In genomic region chr12:67697443-67697842, GRCh38 we compare ENCODE assay signal across 19 cellular contexts. TPM values are rescaled to one million over a fixed set of nuclear protein-coding genes. Genes with fewer than 3 reads are reported as not detected.
DNase-seq lines count a peak whose midpoint lies in the region; ATAC-seq, FAIRE-seq and TF ChIP-seq lines count a peak whose summit lies in the region.
"Had no signal": no experiment of that assay in that cellular context is flagged by ENCODE, and none has a peak within 500 bp of the region (broad histone marks: within the 10 kb centered on the region; RNA-seq: fewer than 3 reads in every experiment).

No MANE protein-coding gene starts in this region.

- peaks cover 3% of the 10 kb centered on the region for H3K36me3 Mint-ChIP-seq in activated naive CD4-positive, alpha-beta T cell treated with anti-CD3 and anti-CD28 coated beads, Interleukin-2, amount 10 ng/mL, durations not matched to agents 7 days and 5 days

- no peak overlapping the region for H2BK12ac ChIP-seq in neuronal stem cell (ENCODE audit: low read length)

- H3K4me2 ChIP-seq in OCI-LY7 (ENCODE audit: low read length) (peak overlapping the region; percentile 82), GM12878 (ENCODE audit: control insufficient read depth, insufficient read depth) (peak overlapping the region; percentile 14; the same call in 1 of the 2 replicates), neuronal stem cell (ENCODE audit: insufficient read depth, low read length, poor library complexity, severe bottlenecking) (no peak overlapping the region)

- H3K79me1 ChIP-seq in neuronal stem cell (ENCODE audit: low read depth, low read length) = no peaks in the 10 kb centered on the region

- H3K27ac Mint-ChIP-seq in activated naive CD4-positive, alpha-beta T cell treated with anti-CD3 and anti-CD28 coated beads, Interleukin-2, amount 10 ng/mL, durations not matched to agents 7 days and 5 days = peak overlapping the region; percentile 87
- H3K27ac Mint-ChIP-seq: activated CD4-positive, alpha-beta memory T cell treated with anti-CD3 and anti-CD28 coated beads, Interleukin-2, amount 10 ng/mL, durations not matched to agents 7 days and 5 days had no signal

- 63% methylated on average over 2 of the region's 2 CpGs for WGBS in GM12878 (ENCODE audit: insufficient coverage, insufficient replicate concordance, low lambda C conversion rate, missing lambda C conversion rate)
- no CpG with 5 or more reads among the region's 2 CpGs for WGBS in neuronal stem cell (ENCODE audit: extremely low coverage in 2 of 2, insufficient read length in 2 of 2, insufficient replicate concordance in 1 of 2), 2 donors

- H2AFZ ChIP-seq in OCI-LY7 (ENCODE audit: low read length) (no peak overlapping the region; the same call in 1 of the 2 replicates), GM12878 (ENCODE audit: control insufficient read depth, low read depth, low read length) (no peak overlapping the region), neuronal stem cell (ENCODE audit: low read length) (peak overlapping the region; percentile 68)

- H3K4me3 Mint-ChIP-seq in activated naive CD4-positive, alpha-beta T cell treated with anti-CD3 and anti-CD28 coated beads, Interleukin-2, amount 10 ng/mL, durations not matched to agents 7 days and 5 days = peak overlapping the region; percentile 24

- TF ChIP-seq EP300 in GM12878 (IDR thresholded peaks at IDR 0.05; ENCODE audit: borderline replicate concordance in 1 of 2, control insufficient read depth in 1 of 2, low read depth in 2 of 2, low read length in 2 of 2) = no peak

- no peak overlapping the region for H2BK15ac ChIP-seq in neuronal stem cell (ENCODE audit: low read length)

- H3K27me3 ChIP-seq in GM12878 (replicated peaks in 1 of 2; ENCODE audit: control insufficient read depth in 2 of 2, insufficient read depth in 2 of 2, low read length in 1 of 2) (peaks cover 0 to 1% of the 10 kb centered on the region in 2 experiments; a peak in 1 of 4 replicates), neuronal stem cell (ENCODE audit: control insufficient read depth in 3 of 3, insufficient read depth in 3 of 3, low read depth in 1 of 3, low read length in 3 of 3) (no peaks in the 10 kb centered on the region), BE2C (no peaks in the 10 kb centered on the region)
- H3K27me3 ChIP-seq: heart left ventricle had no signal

- RAD21 ChIA-PET in GM12878 (lab: Charles Lee; ENCODE audit: unreplicated experiment) = no interaction called here

- no peak overlapping the region for H2AK5ac ChIP-seq in neuronal stem cell (ENCODE audit: low read depth, low read length)

- H3K9me2 ChIP-seq in OCI-LY7 (ENCODE audit: insufficient read depth, low read length) = no peaks in the 10 kb centered on the region

- H3K4ac ChIP-seq in neuronal stem cell (ENCODE audit: low read length) = no peak overlapping the region

- H3K79me2 ChIP-seq in OCI-LY7 (ENCODE audit: insufficient read depth, low read depth, low read length) (no peaks in the 10 kb centered on the region), GM12878 (ENCODE audit: control insufficient read depth, insufficient read depth, low read length) (no peaks in the 10 kb centered on the region)

- no peak overlapping the region for H2BK120ac ChIP-seq in neuronal stem cell (ENCODE audit: low read depth, low read length)

- CTCF ChIA-PET in activated naive CD4-positive, alpha-beta T cell treated with anti-CD3 and anti-CD28 coated beads, Interleukin-2, amount 10 ng/mL, durations not matched to agents 7 days and 5 days (lab: Charles Lee) = no interaction called here
- CTCF ChIA-PET in OCI-LY7 (lab: Charles Lee; ENCODE audit: unreplicated experiment) (no interaction called here), GM12878 (lab: Yijun Ruan, JAX) (no interaction called here)

- in situ Hi-C loops in GM12878 (cut with MboI) = no loop called here

- intact Hi-C loops in OCI-LY7 (cut with micrococcal nuclease; ENCODE audit: unreplicated experiment) (loop anchor here (5.0 kb wide), 1 partner anchor 295 kb away; no protein-coding TSS in a partner anchor), GM12878 (cut with micrococcal nuclease; ENCODE audit: unreplicated experiment) (loop anchor here (5.0 kb wide), 1 partner anchor 60 kb away; no protein-coding TSS in a partner anchor), Right ventricle myocardium superior (cut with DNase I) (no loop called here)

- H3K4me3 ChIP-seq in OCI-LY7 (ENCODE audit: low read depth, low read length, poor library complexity, severe bottlenecking) = peak overlapping the region; percentile 59
- H3K4me3 ChIP-seq in GM12878 = no peak overlapping the region
- H3K4me3 ChIP-seq in neuronal stem cell (ENCODE audit: low read length in 2 of 2) = no peak overlapping the region
- H3K4me3 ChIP-seq in BE2C (ENCODE audit: low read depth, low read length) = no peak overlapping the region
- H3K4me3 ChIP-seq: HAP-1, prostate gland had no signal

- TF ChIP-seq CTCF in OCI-LY7 (conservative IDR thresholded peaks at IDR 0.05; ENCODE audit: low read length) (no peak), GM12878 (IDR thresholded peaks at IDR 0.05 in 2 of 3, conservative IDR thresholded peaks at IDR 0.05 in 1 of 3; ENCODE audit: control insufficient read depth in 2 of 3, extremely low read depth in 1 of 3, insufficient read depth in 1 of 3, low read depth in 3 of 3, low read length in 3 of 3) (no peak), BE2C (IDR thresholded peaks at IDR 0.05; ENCODE audit: low read depth, low read length) (no peak)

- BruUV-seq in OCI-LY7 (replicated peaks; lab: Mats Ljungman, UMichigan) (no TSS peak), GM12878 (replicated peaks; lab: Mats Ljungman, UMichigan) (no TSS peak)

- SMC1A ChIA-PET in GM12878 (lab: Charles Lee; ENCODE audit: uncharacterized antibody, unreplicated experiment) = no interaction called here

- no peak for FAIRE-seq in GM12878 (lab: Jason Lieb, UNC)
- FAIRE-seq: endothelial cell of umbilical vein had no signal

- peaks cover 66% of the 10 kb centered on the region for H3K4me1 Mint-ChIP-seq in activated naive CD4-positive, alpha-beta T cell treated with anti-CD3 and anti-CD28 coated beads, Interleukin-2, amount 10 ng/mL, durations not matched to agents 7 days and 5 days

- peaks cover 12% of the 10 kb centered on the region for H3K27me3 Mint-ChIP-seq in activated naive CD4-positive, alpha-beta T cell treated with anti-CD3 and anti-CD28 coated beads, Interleukin-2, amount 10 ng/mL, durations not matched to agents 7 days and 5 days

- no peak overlapping the region for H2BK5ac ChIP-seq in neuronal stem cell (ENCODE audit: low read length)

- peak; percentile 57 for DNase-seq in activated naive CD4-positive, alpha-beta T cell treated with anti-CD3 and anti-CD28 coated beads, Interleukin-2, amount 10 ng/mL, durations not matched to agents 7 days and 5 days
- DNase-seq in activated naive CD4-positive, alpha-beta T cell treated with anti-CD3 and anti-CD28 coated beads, Interleukin-2, amount 50 U/mL, for 16 hours = no peak
- DNase-seq in OCI-LY7 (ENCODE audit: low spot score) = no peak
- no peak for DNase-seq in GM12878 (ENCODE audit: low read depth, low spot score)
- DNase-seq in neuronal stem cell (ENCODE audit: low spot score) = no peak
- DNase-seq in NCI-H774 (lab: John Stamatoyannopoulos, UW) = no peak
- DNase-seq in Right ventricle myocardium superior = no peak
- no peak for DNase-seq in BE2C
- DNase-seq: ACHN; activated CD4-positive, alpha-beta memory T cell treated with anti-CD3 and anti-CD28 coated beads, Interleukin-2, amount 10 ng/mL, durations not matched to agents 7 days and 5 days; caudate nucleus; heart left ventricle; NCI-H1436 treated with DMSO at 0.1 percent for 48 hours; substantia nigra had no signal

- H3K9ac ChIP-seq in GM12878 (ENCODE audit: control insufficient read depth, insufficient read depth, low read length) (no peak overlapping the region), neuronal stem cell (ENCODE audit: low read depth, low read length, poor library complexity) (no peak overlapping the region)
- H3K9ac ChIP-seq: KMS-11 had no signal

- ATAC-seq in GM12878 = no peak
- ATAC-seq in Right ventricle myocardium superior (ENCODE audit: poor library complexity) = no peak
- ATAC-seq: Panc1 had no signal

- POLR2A ChIA-PET in OCI-LY7 (lab: Charles Lee) = interaction anchor here (0.8 kb wide), 1 partner anchor 83 kb away, joined by 3 read pairs; no protein-coding TSS in a partner anchor
- POLR2A ChIA-PET in GM12878 (lab: Charles Lee) = no interaction called here

- H3K4me1 ChIP-seq in OCI-LY7 (ENCODE audit: insufficient read depth, low read length, poor library complexity, severe bottlenecking) = peaks cover 82% of the 10 kb centered on the region
- H3K4me1 ChIP-seq in GM12878 (ENCODE audit: control insufficient read depth, insufficient read depth, low read length) = peaks cover 28% of the 10 kb centered on the region
- peaks cover 0 to 14% of the 10 kb centered on the region in 2 donors for H3K4me1 ChIP-seq in neuronal stem cell (ENCODE audit: control insufficient read depth in 2 of 2, insufficient read depth in 1 of 2, low read depth in 1 of 2, low read length in 2 of 2)
- H3K4me1 ChIP-seq in BE2C = no peaks in the 10 kb centered on the region
- H3K4me1 ChIP-seq: HAP-1, prostate gland had no signal

- H3K14ac ChIP-seq in neuronal stem cell (ENCODE audit: low read length) = no peak overlapping the region

- H4K20me1 ChIP-seq in OCI-LY7 (ENCODE audit: insufficient read depth, low read length) = no peaks in the 10 kb centered on the region
- no peaks in the 10 kb centered on the region for H4K20me1 ChIP-seq in GM12878 (ENCODE audit: control insufficient read depth, insufficient read depth)

- H3K27ac ChIP-seq in OCI-LY7 (ENCODE audit: low read depth, low read length, poor library complexity, severe bottlenecking) (no peak overlapping the region), GM12878 (ENCODE audit: control insufficient read depth, insufficient read depth) (no peak overlapping the region), neuronal stem cell (replicated peaks; ENCODE audit: low read length) (no peak overlapping the region)
- H3K27ac ChIP-seq: KMS-11, prostate gland had no signal

- no peak for TF ChIP-seq RAD21 in GM12878 (IDR thresholded peaks at IDR 0.05; ENCODE audit: insufficient read depth, low read depth, low read length)

- H3K9me3 ChIP-seq in OCI-LY7 (ENCODE audit: low read length) (peaks cover 6% of the 10 kb centered on the region; the same call in 1 of the 2 replicates), GM12878 (replicated peaks; ENCODE audit: control insufficient read depth, insufficient read depth, low read length) (no peaks in the 10 kb centered on the region; the same call in 2 of the 3 replicates), neuronal stem cell (replicated peaks in 1 of 2; ENCODE audit: control insufficient read depth in 2 of 2, insufficient read depth in 1 of 2, low read depth in 1 of 2, low read length in 2 of 2) (no peaks in the 10 kb centered on the region), BE2C (no peaks in the 10 kb centered on the region)
- H3K9me3 ChIP-seq: HAP-1, heart left ventricle, prostate gland had no signal

- H3K36me3 ChIP-seq in OCI-LY7 (ENCODE audit: insufficient read depth, low read length) (no peaks in the 10 kb centered on the region), GM12878 (ENCODE audit: control insufficient read depth in 2 of 2, insufficient read depth in 2 of 2, low read length in 1 of 2) (no peaks in the 10 kb centered on the region), neuronal stem cell (replicated peaks in 1 of 2; ENCODE audit: control insufficient read depth in 2 of 2, insufficient read depth in 2 of 2, low read length in 2 of 2) (no peaks in the 10 kb centered on the region), BE2C (no peaks in the 10 kb centered on the region)
- H3K36me3 ChIP-seq: HAP-1, heart left ventricle, prostate gland had no signal

- no peak overlapping the region for H4K8ac ChIP-seq in neuronal stem cell (ENCODE audit: low read depth, low read length)

- peaks cover 3% of the 10 kb centered on the region for H3K9me3 Mint-ChIP-seq in activated naive CD4-positive, alpha-beta T cell treated with anti-CD3 and anti-CD28 coated beads, Interleukin-2, amount 10 ng/mL, durations not matched to agents 7 days and 5 days
- H3K9me3 Mint-ChIP-seq: activated CD4-positive, alpha-beta memory T cell treated with anti-CD3 and anti-CD28 coated beads, Interleukin-2, amount 10 ng/mL, durations not matched to agents 7 days and 5 days had no signal

- TF ChIP-seq POLR2A in GM12878 (IDR thresholded peaks at IDR 0.05; ENCODE audit: low read depth, low read length) = no peak

- H3K18ac ChIP-seq in neuronal stem cell (ENCODE audit: low read length) = no peak overlapping the region

- no peak overlapping the region for H4K91ac ChIP-seq in neuronal stem cell (ENCODE audit: low read depth, low read length, poor library complexity)

- no peak overlapping the region for H3K23ac ChIP-seq in neuronal stem cell (ENCODE audit: low read depth, low read length, poor library complexity)

RNA-seq across cellular contexts. Expression of gene DYRK2, which starts 48.9 kb away (rescaled TPM):
- total RNA-seq in OCI-LY7 (2014; rRNA removed; shearing (Covaris generic)) = 25.3 and 30.6 TPM in 2 replicates
- total RNA-seq in OCI-LY7 (2022) (31.5 and 32.3 TPM in 2 replicates), GM12878 (2014; rRNA removed) (14.3 and 15.2 TPM in 2 replicates), GM12878 (2014; rRNA removed; fragmentation: Illumina TruSeq; extraction: Trizol) (13.9 and 14.3 TPM in 2 replicates), GM12878 (2021) (29.4 and 35.9 TPM in 2 replicates), Right ventricle myocardium superior (45.8 TPM)
- total RNA-seq in GM12878 (2013; cell fraction: nucleolus; rRNA removed) = 17.1 and 17.8 TPM in 2 replicates
- 9.2 TPM for polyA plus RNA-seq in GM12878 (2011; ENCODE audit: low read depth)
- polyA plus RNA-seq in GM12878 (2011; rRNA removed) (8.7 and 10.6 TPM in 2 replicates), GM12878 (2014; fragmentation: Illumina TruSeq; extraction: Trizol) (13.8 and 18.5 TPM in 2 replicates), GM12878 (2014; fragmentation: Nextera tagmentation; extraction: Ambion mirVana) (1 to 10 TPM; 3.1 to 3.2 TPM), GM12878 (2014; rRNA removed) (13.8 and 17.8 TPM in 2 replicates), GM12878 (2016; fragmentation: Nextera tagmentation; extraction: Ambion mirVana) (1 to 10 TPM; 7.9 to 8.9 TPM)
- 7.0 and 9.1 TPM in 2 replicates for polyA plus RNA-seq in GM12878 (2011; cell fraction: cytosol; rRNA removed)
- polyA plus RNA-seq in GM12878 (2011; cell fraction: nucleus; rRNA removed) = 7.6 and 8.0 TPM in 2 replicates
- polyA plus RNA-seq in GM12878 (2012) = 9.8 and 14.0 TPM in 2 replicates
- polyA minus RNA-seq in GM12878 (2011; rRNA and poly(A)+ RNA removed) = 19.7 and 22.7 TPM in 2 replicates
- polyA minus RNA-seq in GM12878 (2011; cell fraction: cytosol; rRNA and poly(A)+ RNA removed) = 7.1 and 11.2 TPM in 2 replicates
- 8.1 and 15.3 TPM in 2 replicates for polyA minus RNA-seq in GM12878 (2011; cell fraction: nucleus; rRNA and poly(A)+ RNA removed)
- 21.5 TPM for polyA plus RNA-seq in neuronal stem cell (2013, experiment 1 of 2)
- 20.9 TPM for polyA plus RNA-seq in neuronal stem cell (2013, experiment 2 of 2)
- polyA plus RNA-seq in BE2C (2012; ENCODE audit: insufficient read depth, insufficient read length, low read depth) = 17.6 TPM
